8 cellular contexts compared by ENCODE assay signal in the genomic region with DNA sequence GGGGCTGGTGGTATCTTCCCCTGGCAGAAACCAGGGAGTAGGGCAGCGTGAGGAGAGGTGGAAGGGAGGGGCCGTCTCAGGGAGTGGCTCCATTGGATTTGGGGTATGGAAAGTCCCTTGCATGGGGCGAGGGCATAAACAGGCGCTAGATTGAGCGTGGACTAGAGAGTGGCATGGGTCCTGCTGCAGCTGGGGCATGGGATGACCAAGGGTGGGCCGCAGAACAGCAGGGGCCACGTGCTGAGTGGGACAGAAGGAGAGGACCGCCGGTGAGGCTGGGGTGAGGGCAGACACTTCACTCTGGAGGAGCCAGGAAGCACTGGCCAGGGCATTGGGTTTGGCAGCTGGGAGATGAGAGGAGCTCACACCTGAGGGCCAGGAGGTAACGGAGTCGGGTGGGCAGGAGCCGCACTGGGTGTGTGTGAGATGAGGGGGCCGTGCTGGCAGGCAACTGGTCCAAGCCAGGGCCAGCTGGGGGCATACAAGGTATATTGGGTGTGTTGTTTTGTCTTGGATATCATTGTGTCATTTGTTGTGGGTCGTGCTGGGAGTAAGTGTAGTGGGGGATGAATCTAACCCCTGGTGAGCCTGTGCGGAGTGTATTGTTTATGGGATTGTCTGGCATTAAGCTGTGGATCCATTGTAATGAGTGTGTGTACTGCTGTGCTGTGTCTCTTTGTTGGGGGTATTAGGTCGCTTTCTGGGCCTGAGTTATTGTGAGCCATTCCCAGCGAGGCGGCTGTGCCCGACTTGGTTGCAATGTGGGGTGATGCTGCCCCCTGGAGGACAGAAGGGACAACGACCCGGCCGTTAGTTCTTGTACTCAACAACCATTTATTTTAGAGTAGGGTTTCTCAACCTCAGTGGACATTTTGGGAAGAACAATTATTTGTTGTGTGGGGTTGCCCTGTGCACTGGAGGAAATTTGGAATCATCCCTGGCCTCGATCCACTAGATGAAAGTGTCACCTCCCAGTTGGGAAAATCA.
DNase-seq lines count a peak whose midpoint lies in the region; ATAC-seq, FAIRE-seq and TF ChIP-seq lines count a peak whose summit lies in the region.
"Not testable (repeated sequence)": the region's sequence is repeated elsewhere in the genome, so short reads cannot be mapped to it uniquely, and the experiment has no call there.

No MANE protein-coding gene starts in this region.

- FAIRE-seq in pancreas (lab: Jason Lieb, UNC): not testable (repeated sequence)

- H3K4me3 ChIP-seq in heart left ventricle, pancreas: not testable (repeated sequence)

- not testable (repeated sequence) for H3K9me3 Mint-ChIP-seq in CD14-positive monocyte; activated CD8-positive, alpha-beta T cell treated with anti-CD3 and anti-CD28 coated beads for 36 hours

- TF ChIP-seq POLR2A in heart left ventricle (IDR thresholded peaks at IDR 0.05): not testable (repeated sequence)

- not testable (repeated sequence) for H3K4me1 Mint-ChIP-seq in CD14-positive monocyte; activated CD8-positive, alpha-beta T cell treated with anti-CD3 and anti-CD28 coated beads for 36 hours (ENCODE audit: low read depth)

- not testable (repeated sequence) for H3K36me3 ChIP-seq in heart left ventricle, pancreas

- DNase-seq in CD14-positive monocyte (ENCODE audit: low spot score); heart left ventricle: not testable (repeated sequence)
- DNase-seq in T follicular helper cell (ENCODE audit: low read depth): peak; percentile 35
- peak; percentile 72 for DNase-seq in activated CD8-positive, alpha-beta T cell treated with anti-CD3 and anti-CD28 coated beads for 36 hours
- DNase-seq in activated effector memory CD4-positive, alpha-beta T cell treated with anti-CD3 and anti-CD28 coated beads, Interleukin-2, amount 50 U/mL, for 16 hours: peak; percentile 86
- peak in 1 of 6 donors; percentile 39 for DNase-seq in pancreas
- peak; percentile 14 to 23 for DNase-seq in stimulated activated CD8-positive, alpha-beta memory T cell treated with anti-CD3 and anti-CD28 coated beads, Interleukin-15, amount 100 ng/mL, for 4 hours (ENCODE audit: low read depth in 2 of 2)

- 9 to 75% (median 29%) methylated on average over 1 to 9 of the region's 23 CpGs for WGBS in heart left ventricle, 4 donors
- WGBS in pancreas, 2 donors: 10 to 21% methylated on average over 5 to 8 of the region's 23 CpGs

- not testable (repeated sequence) for H3K36me3 Mint-ChIP-seq in CD14-positive monocyte; activated CD8-positive, alpha-beta T cell treated with anti-CD3 and anti-CD28 coated beads for 36 hours (ENCODE audit: low read depth)

- H3K4me3 Mint-ChIP-seq in CD14-positive monocyte; activated CD8-positive, alpha-beta T cell treated with anti-CD3 and anti-CD28 coated beads for 36 hours: not testable (repeated sequence)

- H3K4me1 ChIP-seq in heart left ventricle, pancreas: not testable (repeated sequence)

- ATAC-seq in GM21786 (IDR thresholded peaks at IDR 0.05; ENCODE audit: unreplicated experiment) (peak; percentile 58), heart left ventricle (peak; percentile 26 to 67 (median 63)), pancreas (peak; percentile 58 to 80 (median 76))
- ATAC-seq in activated CD8-positive, alpha-beta T cell treated with anti-CD3 and anti-CD28 coated beads for 36 hours: peak; percentile 86

- H3K27me3 Mint-ChIP-seq in CD14-positive monocyte (ENCODE audit: low read depth in 3 of 3); activated CD8-positive, alpha-beta T cell treated with anti-CD3 and anti-CD28 coated beads for 36 hours: not testable (repeated sequence)

- POLR2A ChIA-PET in activated CD8-positive, alpha-beta T cell treated with anti-CD3 and anti-CD28 coated beads for 36 hours (lab: Charles Lee): not testable (repeated sequence)

- H3K9me3 ChIP-seq in heart left ventricle, pancreas: not testable (repeated sequence)

- not testable (repeated sequence) for H3K27me3 ChIP-seq in heart left ventricle, pancreas

- CTCF ChIA-PET in activated CD8-positive, alpha-beta T cell treated with anti-CD3 and anti-CD28 coated beads for 36 hours (lab: Charles Lee): not testable (repeated sequence)

- intact Hi-C loops in CD14-positive monocyte (cut with micrococcal nuclease); activated CD8-positive, alpha-beta T cell treated with anti-CD3 and anti-CD28 coated beads for 36 hours (cut with micrococcal nuclease); heart left ventricle (cut with DNase I); pancreas (cut with DNase I): not testable (repeated sequence)

- TF ChIP-seq CTCF in CD14-positive monocyte (IDR thresholded peaks at IDR 0.05): peak; percentile 13
- not testable (repeated sequence) for TF ChIP-seq CTCF in activated CD8-positive, alpha-beta T cell treated with anti-CD3 and anti-CD28 coated beads for 36 hours (IDR thresholded peaks at IDR 0.05)
- TF ChIP-seq CTCF in heart left ventricle (IDR thresholded peaks at IDR 0.05): peak in 8 of 12 donors; percentile 8 to 38 (median 20)
- peak in 1 of 4 donors; percentile 21 for TF ChIP-seq CTCF in pancreas (IDR thresholded peaks at IDR 0.05)

- H3K27ac ChIP-seq in heart left ventricle, pancreas: not testable (repeated sequence)

- not testable (repeated sequence) for H3K27ac Mint-ChIP-seq in CD14-positive monocyte; activated CD8-positive, alpha-beta T cell treated with anti-CD3 and anti-CD28 coated beads for 36 hours
